In genomic region chr18:3140342-3140741, GRCh38 we compare ENCODE assay signal across 16 cellular contexts.
DNase-seq lines count a peak whose midpoint lies in the region; ATAC-seq and TF ChIP-seq lines count a peak whose summit lies in the region.
"Had no signal": no experiment of that assay in that cellular context is flagged by ENCODE, and none has a peak within 500 bp of the region (broad histone marks: within the 10 kb centered on the region; RNA-seq: fewer than 3 reads in every experiment).

No MANE protein-coding gene starts in this region.

- H3K9me3 ChIP-seq in left ventricle myocardium inferior (replicated peaks) (peaks cover 11% of the 10 kb centered on the region), mucosa of descending colon (no peaks in the 10 kb centered on the region), esophagus muscularis mucosa (no peaks in the 10 kb centered on the region)
- H3K9me3 ChIP-seq: HAP-1 had no signal

- H3K27ac ChIP-seq in left ventricle myocardium inferior (replicated peaks) (peak overlapping the region; percentile 87), esophagus muscularis mucosa (replicated peaks in 1 of 4) (no peak overlapping the region)

- H3K36me3 ChIP-seq in left ventricle myocardium inferior (peaks cover 37% of the 10 kb centered on the region), mucosa of descending colon (ENCODE audit: low read depth) (no peaks in the 10 kb centered on the region), esophagus muscularis mucosa (peaks cover 0 to 21% (median 4%) of the 10 kb centered on the region in 4 donors)

- DNase-seq in left ventricle myocardium inferior (no peak), Right ventricle myocardium inferior (ENCODE audit: missing footprints) (no peak), NCI-H526 treated with DMSO at 0.1 percent for 48 hours (lab: John Stamatoyannopoulos, UW) (peak; percentile 62), mucosa of descending colon (no peak), NCI-H2227 (lab: John Stamatoyannopoulos, UW; ENCODE audit: unreplicated experiment) (no peak), esophagus muscularis mucosa (ENCODE audit: extremely low spot score) (no peak)
- no peak for DNase-seq in effector CD4-positive, alpha-beta T cell
- DNase-seq: C1 segment of cervical spinal cord; Calu3; CD4-positive, alpha-beta memory T cell; COR-L47; DMS53; DMS79 treated with DMSO at 0.1 percent for 48 hours; GF-D8; GOT3 had no signal

- H3K27me3 ChIP-seq in left ventricle myocardium inferior (ENCODE audit: low read depth), result no peaks in the 10 kb centered on the region
- no peaks in the 10 kb centered on the region for H3K27me3 ChIP-seq in esophagus muscularis mucosa

- no peak for TF ChIP-seq POLR2A in esophagus muscularis mucosa (IDR thresholded peaks at IDR 0.05; ENCODE audit: low read depth)

- ATAC-seq in Right ventricle myocardium inferior, result no peak
- ATAC-seq in mucosa of descending colon, result peak; percentile 43

- peaks cover 49% of the 10 kb centered on the region for H3K4me1 ChIP-seq in left ventricle myocardium inferior
- H3K4me1 ChIP-seq in mucosa of descending colon (ENCODE audit: low read depth), result no peaks in the 10 kb centered on the region
- no peaks in the 10 kb centered on the region for H3K4me1 ChIP-seq in esophagus muscularis mucosa
- H3K4me1 ChIP-seq: HAP-1 had no signal

- TF ChIP-seq CTCF in left ventricle myocardium inferior (IDR thresholded peaks at IDR 0.05; ENCODE audit: borderline replicate concordance) (no peak), mucosa of descending colon (IDR thresholded peaks at IDR 0.05) (no peak), esophagus muscularis mucosa (IDR thresholded peaks at IDR 0.05) (no peak)

- no peak for TF ChIP-seq EP300 in esophagus muscularis mucosa (IDR thresholded peaks at IDR 0.05)

- H3K4me3 ChIP-seq in left ventricle myocardium inferior, result no peak overlapping the region
- no peak overlapping the region for H3K4me3 ChIP-seq in mucosa of descending colon
- no peak overlapping the region for H3K4me3 ChIP-seq in esophagus muscularis mucosa
- H3K4me3 ChIP-seq: HAP-1 had no signal

- intact Hi-C loops in left ventricle myocardium inferior (cut with micrococcal nuclease) (no loop called here), Right ventricle myocardium inferior (cut with DNase I) (no loop called here), mucosa of descending colon (cut with DNase I, micrococcal nuclease) (loop anchor here in 1 of 2 donors (10.0 kb wide), 1 partner anchor 206 kb away; no protein-coding TSS in a partner anchor), esophagus muscularis mucosa (cut with DNase I) (no loop called here)
